ENCODE assay signal across 1 cellular context in genomic region chr19:35247526-35248309, GRCh38.
A peak's percentile ranks its signal among the peaks of the same experiment; 100 is the strongest.
TF ChIP-seq lines count a peak whose summit lies in the region.

No MANE protein-coding gene starts in this region.

TF ChIP-seq in HepG2, 621 proteins besides CTCF, POLR2A, EP300 and RAD21 (continued from another document and continues in another):
- TF ChIP-seq DZIP1 (CRISPR knock-in tag; IDR thresholded peaks at IDR 0.05): 0 out of 2 replicates have a peak, but pooled peaks have one; percentile 21
- TF ChIP-seq, protein P1, sequence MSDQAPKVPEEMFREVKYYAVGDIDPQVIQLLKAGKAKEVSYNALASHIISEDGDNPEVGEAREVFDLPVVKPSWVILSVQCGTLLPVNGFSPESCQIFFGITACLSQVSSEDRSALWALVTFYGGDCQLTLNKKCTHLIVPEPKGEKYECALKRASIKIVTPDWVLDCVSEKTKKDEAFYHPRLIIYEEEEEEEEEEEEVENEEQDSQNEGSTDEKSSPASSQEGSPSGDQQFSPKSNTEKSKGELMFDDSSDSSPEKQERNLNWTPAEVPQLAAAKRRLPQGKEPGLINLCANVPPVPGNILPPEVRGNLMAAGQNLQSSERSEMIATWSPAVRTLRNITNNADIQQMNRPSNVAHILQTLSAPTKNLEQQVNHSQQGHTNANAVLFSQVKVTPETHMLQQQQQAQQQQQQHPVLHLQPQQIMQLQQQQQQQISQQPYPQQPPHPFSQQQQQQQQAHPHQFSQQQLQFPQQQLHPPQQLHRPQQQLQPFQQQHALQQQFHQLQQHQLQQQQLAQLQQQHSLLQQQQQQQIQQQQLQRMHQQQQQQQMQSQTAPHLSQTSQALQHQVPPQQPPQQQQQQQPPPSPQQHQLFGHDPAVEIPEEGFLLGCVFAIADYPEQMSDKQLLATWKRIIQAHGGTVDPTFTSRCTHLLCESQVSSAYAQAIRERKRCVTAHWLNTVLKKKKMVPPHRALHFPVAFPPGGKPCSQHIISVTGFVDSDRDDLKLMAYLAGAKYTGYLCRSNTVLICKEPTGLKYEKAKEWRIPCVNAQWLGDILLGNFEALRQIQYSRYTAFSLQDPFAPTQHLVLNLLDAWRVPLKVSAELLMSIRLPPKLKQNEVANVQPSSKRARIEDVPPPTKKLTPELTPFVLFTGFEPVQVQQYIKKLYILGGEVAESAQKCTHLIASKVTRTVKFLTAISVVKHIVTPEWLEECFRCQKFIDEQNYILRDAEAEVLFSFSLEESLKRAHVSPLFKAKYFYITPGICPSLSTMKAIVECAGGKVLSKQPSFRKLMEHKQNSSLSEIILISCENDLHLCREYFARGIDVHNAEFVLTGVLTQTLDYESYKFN (CRISPR knock-in tag; conservative IDR thresholded peaks at IDR 0.05): peak; percentile 19; the same call in 1 of the 2 replicates
- peak; percentile 84 for TF ChIP-seq TEAD3 (CRISPR knock-in tag; optimal IDR thresholded peaks at IDR 0.05; ENCODE audit: borderline replicate concordance)
- TF ChIP-seq, protein P2, sequence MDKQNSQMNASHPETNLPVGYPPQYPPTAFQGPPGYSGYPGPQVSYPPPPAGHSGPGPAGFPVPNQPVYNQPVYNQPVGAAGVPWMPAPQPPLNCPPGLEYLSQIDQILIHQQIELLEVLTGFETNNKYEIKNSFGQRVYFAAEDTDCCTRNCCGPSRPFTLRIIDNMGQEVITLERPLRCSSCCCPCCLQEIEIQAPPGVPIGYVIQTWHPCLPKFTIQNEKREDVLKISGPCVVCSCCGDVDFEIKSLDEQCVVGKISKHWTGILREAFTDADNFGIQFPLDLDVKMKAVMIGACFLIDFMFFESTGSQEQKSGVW (CRISPR knock-in tag; IDR thresholded peaks at IDR 0.05; ENCODE audit: borderline replicate concordance): no peak
- TF ChIP-seq ADNP (CRISPR knock-in tag; IDR thresholded peaks at IDR 0.05): no peak
- peak; percentile 72 for TF ChIP-seq KDM1A (CRISPR knock-in tag; IDR thresholded peaks at IDR 0.05)
- TF ChIP-seq KDM3A (CRISPR knock-in tag; IDR thresholded peaks at IDR 0.05; ENCODE audit: low read depth): peak; percentile 81; the same call in 1 of the 2 replicates
- TF ChIP-seq, protein P3, sequence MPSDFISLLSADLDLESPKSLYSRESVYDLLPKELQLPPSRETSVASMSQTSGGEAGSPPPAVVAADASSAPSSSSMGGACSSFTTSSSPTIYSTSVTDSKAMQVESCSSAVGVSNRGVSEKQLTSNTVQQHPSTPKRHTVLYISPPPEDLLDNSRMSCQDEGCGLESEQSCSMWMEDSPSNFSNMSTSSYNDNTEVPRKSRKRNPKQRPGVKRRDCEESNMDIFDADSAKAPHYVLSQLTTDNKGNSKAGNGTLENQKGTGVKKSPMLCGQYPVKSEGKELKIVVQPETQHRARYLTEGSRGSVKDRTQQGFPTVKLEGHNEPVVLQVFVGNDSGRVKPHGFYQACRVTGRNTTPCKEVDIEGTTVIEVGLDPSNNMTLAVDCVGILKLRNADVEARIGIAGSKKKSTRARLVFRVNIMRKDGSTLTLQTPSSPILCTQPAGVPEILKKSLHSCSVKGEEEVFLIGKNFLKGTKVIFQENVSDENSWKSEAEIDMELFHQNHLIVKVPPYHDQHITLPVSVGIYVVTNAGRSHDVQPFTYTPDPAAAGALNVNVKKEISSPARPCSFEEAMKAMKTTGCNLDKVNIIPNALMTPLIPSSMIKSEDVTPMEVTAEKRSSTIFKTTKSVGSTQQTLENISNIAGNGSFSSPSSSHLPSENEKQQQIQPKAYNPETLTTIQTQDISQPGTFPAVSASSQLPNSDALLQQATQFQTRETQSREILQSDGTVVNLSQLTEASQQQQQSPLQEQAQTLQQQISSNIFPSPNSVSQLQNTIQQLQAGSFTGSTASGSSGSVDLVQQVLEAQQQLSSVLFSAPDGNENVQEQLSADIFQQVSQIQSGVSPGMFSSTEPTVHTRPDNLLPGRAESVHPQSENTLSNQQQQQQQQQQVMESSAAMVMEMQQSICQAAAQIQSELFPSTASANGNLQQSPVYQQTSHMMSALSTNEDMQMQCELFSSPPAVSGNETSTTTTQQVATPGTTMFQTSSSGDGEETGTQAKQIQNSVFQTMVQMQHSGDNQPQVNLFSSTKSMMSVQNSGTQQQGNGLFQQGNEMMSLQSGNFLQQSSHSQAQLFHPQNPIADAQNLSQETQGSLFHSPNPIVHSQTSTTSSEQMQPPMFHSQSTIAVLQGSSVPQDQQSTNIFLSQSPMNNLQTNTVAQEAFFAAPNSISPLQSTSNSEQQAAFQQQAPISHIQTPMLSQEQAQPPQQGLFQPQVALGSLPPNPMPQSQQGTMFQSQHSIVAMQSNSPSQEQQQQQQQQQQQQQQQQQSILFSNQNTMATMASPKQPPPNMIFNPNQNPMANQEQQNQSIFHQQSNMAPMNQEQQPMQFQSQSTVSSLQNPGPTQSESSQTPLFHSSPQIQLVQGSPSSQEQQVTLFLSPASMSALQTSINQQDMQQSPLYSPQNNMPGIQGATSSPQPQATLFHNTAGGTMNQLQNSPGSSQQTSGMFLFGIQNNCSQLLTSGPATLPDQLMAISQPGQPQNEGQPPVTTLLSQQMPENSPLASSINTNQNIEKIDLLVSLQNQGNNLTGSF (CRISPR knock-in tag; IDR thresholded peaks at IDR 0.05): no peak
- TF ChIP-seq NFYB (CRISPR knock-in tag; IDR thresholded peaks at IDR 0.05): no peak
- peak; percentile 68; the same call in 1 of the 2 replicates for TF ChIP-seq MEIS1 (CRISPR knock-in tag; IDR thresholded peaks at IDR 0.05; ENCODE audit: borderline replicate concordance)
- 0 out of 2 replicates have a peak, but pooled peaks have one; percentile 60 for TF ChIP-seq DNMT3B (CRISPR knock-in tag; conservative IDR thresholded peaks at IDR 0.05)
- no peak for TF ChIP-seq ZNF335 (CRISPR knock-in tag; IDR thresholded peaks at IDR 0.05)
- TF ChIP-seq ZNF772 (CRISPR knock-in tag; IDR thresholded peaks at IDR 0.05): 0 out of 2 replicates have a peak, but pooled peaks have one; percentile 45
- TF ChIP-seq MIER3 (CRISPR knock-in tag; IDR thresholded peaks at IDR 0.05; ENCODE audit: borderline replicate concordance): no peak; the same call in 1 of the 2 replicates
- TF ChIP-seq, protein P4, sequence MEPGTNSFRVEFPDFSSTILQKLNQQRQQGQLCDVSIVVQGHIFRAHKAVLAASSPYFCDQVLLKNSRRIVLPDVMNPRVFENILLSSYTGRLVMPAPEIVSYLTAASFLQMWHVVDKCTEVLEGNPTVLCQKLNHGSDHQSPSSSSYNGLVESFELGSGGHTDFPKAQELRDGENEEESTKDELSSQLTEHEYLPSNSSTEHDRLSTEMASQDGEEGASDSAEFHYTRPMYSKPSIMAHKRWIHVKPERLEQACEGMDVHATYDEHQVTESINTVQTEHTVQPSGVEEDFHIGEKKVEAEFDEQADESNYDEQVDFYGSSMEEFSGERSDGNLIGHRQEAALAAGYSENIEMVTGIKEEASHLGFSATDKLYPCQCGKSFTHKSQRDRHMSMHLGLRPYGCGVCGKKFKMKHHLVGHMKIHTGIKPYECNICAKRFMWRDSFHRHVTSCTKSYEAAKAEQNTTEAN (CRISPR knock-in tag; conservative IDR thresholded peaks at IDR 0.05): 0 out of 2 replicates have a peak, but pooled peaks have one; percentile 54
- TF ChIP-seq, protein P5, sequence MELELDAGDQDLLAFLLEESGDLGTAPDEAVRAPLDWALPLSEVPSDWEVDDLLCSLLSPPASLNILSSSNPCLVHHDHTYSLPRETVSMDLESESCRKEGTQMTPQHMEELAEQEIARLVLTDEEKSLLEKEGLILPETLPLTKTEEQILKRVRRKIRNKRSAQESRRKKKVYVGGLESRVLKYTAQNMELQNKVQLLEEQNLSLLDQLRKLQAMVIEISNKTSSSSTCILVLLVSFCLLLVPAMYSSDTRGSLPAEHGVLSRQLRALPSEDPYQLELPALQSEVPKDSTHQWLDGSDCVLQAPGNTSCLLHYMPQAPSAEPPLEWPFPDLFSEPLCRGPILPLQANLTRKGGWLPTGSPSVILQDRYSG (CRISPR knock-in tag; IDR thresholded peaks at IDR 0.05): peak; percentile 41; the same call in 1 of the 2 replicates
- TF ChIP-seq, protein P6, sequence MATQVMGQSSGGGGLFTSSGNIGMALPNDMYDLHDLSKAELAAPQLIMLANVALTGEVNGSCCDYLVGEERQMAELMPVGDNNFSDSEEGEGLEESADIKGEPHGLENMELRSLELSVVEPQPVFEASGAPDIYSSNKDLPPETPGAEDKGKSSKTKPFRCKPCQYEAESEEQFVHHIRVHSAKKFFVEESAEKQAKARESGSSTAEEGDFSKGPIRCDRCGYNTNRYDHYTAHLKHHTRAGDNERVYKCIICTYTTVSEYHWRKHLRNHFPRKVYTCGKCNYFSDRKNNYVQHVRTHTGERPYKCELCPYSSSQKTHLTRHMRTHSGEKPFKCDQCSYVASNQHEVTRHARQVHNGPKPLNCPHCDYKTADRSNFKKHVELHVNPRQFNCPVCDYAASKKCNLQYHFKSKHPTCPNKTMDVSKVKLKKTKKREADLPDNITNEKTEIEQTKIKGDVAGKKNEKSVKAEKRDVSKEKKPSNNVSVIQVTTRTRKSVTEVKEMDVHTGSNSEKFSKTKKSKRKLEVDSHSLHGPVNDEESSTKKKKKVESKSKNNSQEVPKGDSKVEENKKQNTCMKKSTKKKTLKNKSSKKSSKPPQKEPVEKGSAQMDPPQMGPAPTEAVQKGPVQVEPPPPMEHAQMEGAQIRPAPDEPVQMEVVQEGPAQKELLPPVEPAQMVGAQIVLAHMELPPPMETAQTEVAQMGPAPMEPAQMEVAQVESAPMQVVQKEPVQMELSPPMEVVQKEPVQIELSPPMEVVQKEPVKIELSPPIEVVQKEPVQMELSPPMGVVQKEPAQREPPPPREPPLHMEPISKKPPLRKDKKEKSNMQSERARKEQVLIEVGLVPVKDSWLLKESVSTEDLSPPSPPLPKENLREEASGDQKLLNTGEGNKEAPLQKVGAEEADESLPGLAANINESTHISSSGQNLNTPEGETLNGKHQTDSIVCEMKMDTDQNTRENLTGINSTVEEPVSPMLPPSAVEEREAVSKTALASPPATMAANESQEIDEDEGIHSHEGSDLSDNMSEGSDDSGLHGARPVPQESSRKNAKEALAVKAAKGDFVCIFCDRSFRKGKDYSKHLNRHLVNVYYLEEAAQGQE (IDR thresholded peaks at IDR 0.05; ENCODE audit: borderline replicate concordance in 1 of 2, low read depth in 1 of 2, low read length in 2 of 2): no peak
- TF ChIP-seq NONO (IDR thresholded peaks at IDR 0.05): no peak
- TF ChIP-seq NONO (CRISPR knock-in tag; conservative IDR thresholded peaks at IDR 0.05): no peak; the same call in 1 of the 2 replicates
- peak; percentile 75 for TF ChIP-seq FOXC1 (CRISPR knock-in tag; IDR thresholded peaks at IDR 0.05; ENCODE audit: borderline replicate concordance)
- peak; percentile 25; the same call in 1 of the 2 replicates for TF ChIP-seq HNF4A (CRISPR knock-in tag; IDR thresholded peaks at IDR 0.05)
- 0 out of 2 replicates have a peak, but pooled peaks have one; percentile 4 for TF ChIP-seq ARHGAP35 (CRISPR knock-in tag; IDR thresholded peaks at IDR 0.05; ENCODE audit: borderline replicate concordance)
- TF ChIP-seq SALL1 (CRISPR knock-in tag; IDR thresholded peaks at IDR 0.05): peak; percentile 37; the same call in 1 of the 2 replicates
- peak; percentile 28 for TF ChIP-seq XRCC5 (optimal IDR thresholded peaks at IDR 0.05; ENCODE audit: low read length)
- TF ChIP-seq ZNF143 (CRISPR knock-in tag; IDR thresholded peaks at IDR 0.05): no peak
- no peak for TF ChIP-seq THYN1 (CRISPR knock-in tag; IDR thresholded peaks at IDR 0.05; ENCODE audit: borderline replicate concordance, low read depth)
- no peak for TF ChIP-seq TOE1 (CRISPR knock-in tag; IDR thresholded peaks at IDR 0.05)
- peak; percentile 44; the same call in 1 of the 2 replicates for TF ChIP-seq TBX2 (CRISPR knock-in tag; IDR thresholded peaks at IDR 0.05; ENCODE audit: borderline replicate concordance)
- peak; percentile 39 for TF ChIP-seq YY1 (IDR thresholded peaks at IDR 0.05; ENCODE audit: insufficient read depth, insufficient replicate concordance, low read depth, low read length)
- TF ChIP-seq CBFB (CRISPR knock-in tag; IDR thresholded peaks at IDR 0.05): 0 out of 2 replicates have a peak, but pooled peaks have one; percentile 46
- peak; percentile 54; the same call in 1 of the 2 replicates for TF ChIP-seq MED1 (CRISPR knock-in tag; IDR thresholded peaks at IDR 0.05)
- peak; percentile 30; the same call in 1 of the 2 replicates for TF ChIP-seq ZNF609 (CRISPR knock-in tag; IDR thresholded peaks at IDR 0.05; ENCODE audit: borderline replicate concordance)
